Comparison of ENCODE assay signal across 8 cellular contexts in genomic region chr5:43041131-43041668, GRCh38. TPM values are rescaled to one million over a fixed set of nuclear protein-coding genes. Genes with fewer than 3 reads are reported as not detected.
DNase-seq lines count a peak whose midpoint lies in the region; ATAC-seq and TF ChIP-seq lines count a peak whose summit lies in the region.

No MANE protein-coding gene starts in this region.

- H3K4me1 Mint-ChIP-seq in IgD-negative memory B cell (peaks cover 14 to 24% (median 23%) of the 10 kb centered on the region in 3 donors), activated B cell treated with CpG ODN at 0.5 μM for 24 hours (peaks cover 52% of the 10 kb centered on the region), endothelial cell (ENCODE audit: unreplicated experiment) (peaks cover 26% of the 10 kb centered on the region)
- H3K4me1 Mint-ChIP-seq in naive thymus-derived CD8-positive, alpha-beta T cell, result peaks cover 18 to 56% (median 47%) of the 10 kb centered on the region in 4 donors

- intact Hi-C loops in activated B cell treated with CpG ODN at 0.5 μM for 24 hours (cut with micrococcal nuclease), result loop anchor here (1.0 to 2.0 kb wide), 2 partner anchors 152 to 1116 kb away; partner anchors contain the start of genes FBXO4 and NIM1K

- CTCF ChIA-PET in activated B cell treated with CpG ODN at 0.5 μM for 24 hours (lab: Charles Lee), result interaction anchor here (0.5 to 3.2 kb wide), 19 partner anchors 13 to 1137 kb away, joined by 3 to 89 read pairs (median 5); no protein-coding TSS in a partner anchor

- DNase-seq in BE2C, result no peak
- no peak for DNase-seq in activated B cell treated with CpG ODN at 0.5 μM for 24 hours
- no peak for DNase-seq in endothelial cell (ENCODE audit: low spot score)
- peak in 8 of 10 donors; percentile 48 to 80 (median 70) for DNase-seq in naive thymus-derived CD8-positive, alpha-beta T cell
- no peak for DNase-seq in GOT3 (lab: John Stamatoyannopoulos, UW)
- no peak for DNase-seq in CD1c-positive myeloid dendritic cell (ENCODE audit: extremely low spot score)

- H3K4me3 ChIP-seq in BE2C (ENCODE audit: low read depth, low read length), result peak overlapping the region; percentile 81

- H3K27ac Mint-ChIP-seq in IgD-negative memory B cell, result peak overlapping the region; percentile 94 to 100 (median 100)
- peak overlapping the region; percentile 98 for H3K27ac Mint-ChIP-seq in activated B cell treated with CpG ODN at 0.5 μM for 24 hours
- H3K27ac Mint-ChIP-seq in endothelial cell (ENCODE audit: unreplicated experiment), result peak overlapping the region; percentile 52
- H3K27ac Mint-ChIP-seq in naive thymus-derived CD8-positive, alpha-beta T cell, result peak overlapping the region; percentile 96 to 100 (median 99)

- H3K36me3 Mint-ChIP-seq in IgD-negative memory B cell, result no peaks in the 10 kb centered on the region
- peaks cover 19% of the 10 kb centered on the region for H3K36me3 Mint-ChIP-seq in activated B cell treated with CpG ODN at 0.5 μM for 24 hours (ENCODE audit: low read depth)
- peaks cover 4% of the 10 kb centered on the region for H3K36me3 Mint-ChIP-seq in endothelial cell (ENCODE audit: low read depth, unreplicated experiment)
- peaks cover 0 to 14% (median 11%) of the 10 kb centered on the region in 3 donors for H3K36me3 Mint-ChIP-seq in naive thymus-derived CD8-positive, alpha-beta T cell

- no peaks in the 10 kb centered on the region for H3K9me3 ChIP-seq in BE2C

- H3K27me3 ChIP-seq in BE2C, result peaks cover 40% of the 10 kb centered on the region

- ATAC-seq in activated B cell treated with CpG ODN at 0.5 μM for 24 hours (ENCODE audit: low read depth), result peak; percentile 0
- ATAC-seq in naive thymus-derived CD8-positive, alpha-beta T cell, result peak; percentile 1 to 2
- ATAC-seq in GM19328 (IDR thresholded peaks at IDR 0.05; ENCODE audit: unreplicated experiment), result no peak

- H3K9me3 Mint-ChIP-seq in IgD-negative memory B cell, result no peaks in the 10 kb centered on the region
- no peaks in the 10 kb centered on the region for H3K9me3 Mint-ChIP-seq in activated B cell treated with CpG ODN at 0.5 μM for 24 hours
- H3K9me3 Mint-ChIP-seq in endothelial cell (ENCODE audit: unreplicated experiment), result no peaks in the 10 kb centered on the region
- peaks cover 0 to 6% (median 0%) of the 10 kb centered on the region in 9 donors for H3K9me3 Mint-ChIP-seq in naive thymus-derived CD8-positive, alpha-beta T cell

- TF ChIP-seq CTCF in BE2C (IDR thresholded peaks at IDR 0.05; ENCODE audit: low read depth, low read length) (no peak), activated B cell treated with CpG ODN at 0.5 μM for 24 hours (IDR thresholded peaks at IDR 0.05) (no peak), endothelial cell (IDR thresholded peaks at IDR 0.05; ENCODE audit: unreplicated experiment) (no peak)

- H3K27me3 Mint-ChIP-seq in IgD-negative memory B cell (no peaks in the 10 kb centered on the region), activated B cell treated with CpG ODN at 0.5 μM for 24 hours (no peaks in the 10 kb centered on the region), endothelial cell (ENCODE audit: unreplicated experiment) (peaks cover 26% of the 10 kb centered on the region)
- no peaks in the 10 kb centered on the region for H3K27me3 Mint-ChIP-seq in naive thymus-derived CD8-positive, alpha-beta T cell

- POLR2A ChIA-PET in activated B cell treated with CpG ODN at 0.5 μM for 24 hours (lab: Charles Lee), result interaction anchor here (0.6 to 9.9 kb wide), 21 partner anchors 22 to 1137 kb away, joined by 3 to 475 read pairs (median 9); partner anchors contain the start of genes HMGCS1, NNT, RIMOC1 and TMEM267
- POLR2A ChIA-PET in naive thymus-derived CD8-positive, alpha-beta T cell (lab: Charles Lee), result interaction anchor here (0.7 to 12.3 kb wide), 26 partner anchors 11 to 1137 kb away, joined by 3 to 904 read pairs (median 18); partner anchors contain the start of genes FBXO4, HMGCS1, NNT and RIMOC1

- H3K4me3 Mint-ChIP-seq in IgD-negative memory B cell (peak overlapping the region; percentile 94 to 99 (median 98)), activated B cell treated with CpG ODN at 0.5 μM for 24 hours (peak overlapping the region; percentile 96), endothelial cell (ENCODE audit: unreplicated experiment) (peak overlapping the region; percentile 84)
- peak overlapping the region; percentile 95 to 100 (median 98) for H3K4me3 Mint-ChIP-seq in naive thymus-derived CD8-positive, alpha-beta T cell

- H3K4me1 ChIP-seq in BE2C, result no peaks in the 10 kb centered on the region

- H3K36me3 ChIP-seq in BE2C, result no peaks in the 10 kb centered on the region

RNA-seq across cellular contexts. Expression of gene ANXA2R, which starts 1.1 kb away (rescaled TPM):
- polyA plus RNA-seq in BE2C (2012; ENCODE audit: insufficient read depth, insufficient read length, low read depth), result 7.1 TPM
- 42.9 TPM for polyA plus RNA-seq in IgD-negative memory B cell
- total RNA-seq in activated B cell treated with CpG ODN at 0.5 μM for 24 hours, result 6.7 and 7.9 TPM in 2 replicates
- total RNA-seq in endothelial cell (ENCODE audit: unreplicated experiment), result 1.1 TPM
- 10 to 100 TPM; 65.9 to 72.7 TPM for total RNA-seq in naive thymus-derived CD8-positive, alpha-beta T cell
- 10 to 100 TPM; 51.5 to 69.8 (median 54.8) TPM for polyA plus RNA-seq in naive thymus-derived CD8-positive, alpha-beta T cell

Comparison
In these comparisons a context has a peak if more than half of its experiments do, and no peak if none do; other contexts are left out.
1. DNase-seq: peak in naive thymus-derived CD8-positive, alpha-beta T cell (8 of 10); none in BE2C (single experiment), activated B cell treated with CpG ODN at 0.5 μM for 24 hours (single experiment), endothelial cell (single experiment), GOT3 (single experiment) and CD1c-positive myeloid dendritic cell (single experiment).
2. Peak in every context shown above with its lines, with median percentiles within 50 percentile points of each other: H3K27ac Mint-ChIP-seq and H3K4me3 Mint-ChIP-seq.